In the genomic region with DNA sequence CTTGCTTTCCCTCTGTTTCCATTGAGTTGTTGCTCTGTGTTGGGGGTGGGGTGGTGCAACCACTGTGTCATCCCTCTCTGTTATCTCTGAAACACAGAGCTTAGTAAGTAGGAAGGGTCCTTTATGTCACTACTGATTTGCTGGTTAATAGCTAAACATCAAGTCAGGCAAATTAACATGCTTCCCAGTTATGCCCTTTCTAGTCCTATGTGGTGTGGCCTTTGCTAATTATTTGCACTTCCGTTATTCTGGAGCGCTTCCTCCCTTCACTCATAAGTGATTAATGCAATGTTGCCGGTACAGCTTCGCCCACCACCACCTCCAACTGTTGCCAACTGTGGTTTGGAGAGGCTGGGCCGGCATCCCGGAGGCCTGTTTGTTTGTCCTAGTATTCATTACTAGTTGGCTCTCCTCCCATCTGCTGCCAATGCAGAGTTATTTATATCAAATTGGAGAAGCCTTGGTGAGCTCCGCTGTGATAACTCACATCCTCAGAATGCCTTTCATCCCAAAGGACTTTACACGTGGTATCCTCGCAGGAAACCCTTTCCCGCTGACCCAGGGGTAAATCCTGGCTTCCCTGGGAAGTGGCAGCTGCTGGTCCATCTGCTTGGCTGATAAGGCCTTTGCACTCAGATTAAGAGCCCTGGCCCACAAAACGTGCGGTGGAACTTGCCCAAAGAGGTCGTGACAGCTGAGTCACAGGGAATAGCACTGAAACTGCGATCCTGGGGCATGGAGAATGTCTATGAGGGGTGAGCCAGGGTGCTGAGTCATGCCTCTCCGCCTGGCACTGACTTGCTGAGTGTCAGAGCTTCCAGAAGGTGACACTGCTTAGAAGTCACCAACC, we compare ENCODE assay signal across 8 cellular contexts.
DNase-seq lines count a peak whose midpoint lies in the region; ATAC-seq, FAIRE-seq and TF ChIP-seq lines count a peak whose summit lies in the region.

No MANE protein-coding gene starts in this region.

- H3K9me3 Mint-ChIP-seq in HFFc6: no peaks in the 10 kb centered on the region

- FAIRE-seq in A549 (lab: Jason Lieb, UNC): no peak
- FAIRE-seq in endothelial cell of umbilical vein (lab: Jason Lieb, UNC): peak; percentile 99

- H3K27me3 ChIP-seq in PC-9 (ENCODE audit: insufficient read depth, low read depth): no peaks in the 10 kb centered on the region
- H3K27me3 ChIP-seq in endothelial cell of umbilical vein (ENCODE audit: control insufficient read depth in 2 of 2, insufficient read depth in 2 of 2, low read length in 2 of 2): no peaks in the 10 kb centered on the region
- H3K27me3 ChIP-seq in esophagus squamous epithelium: peaks cover 0 to 4% (median 0%) of the 10 kb centered on the region in 4 donors

- H3K9ac ChIP-seq in endothelial cell of umbilical vein (replicated peaks; ENCODE audit: extremely low read depth, insufficient read depth, low read length): no peak overlapping the region

- 0 out of 3 replicates have a peak, but pooled peaks cover 3% of the 10 kb centered on the region for H3K9me3 ChIP-seq in A549
- no peaks in the 10 kb centered on the region for H3K9me3 ChIP-seq in PC-9 (ENCODE audit: insufficient read depth, low read depth)
- no peaks in the 10 kb centered on the region for H3K9me3 ChIP-seq in endothelial cell of umbilical vein (replicated peaks; ENCODE audit: control insufficient read depth, insufficient read depth, low read length)
- H3K9me3 ChIP-seq in mucosa of descending colon: peaks cover 3% of the 10 kb centered on the region
- H3K9me3 ChIP-seq in esophagus squamous epithelium: no peaks in the 10 kb centered on the region

- peaks cover 21% of the 10 kb centered on the region for H3K4me1 Mint-ChIP-seq in HFFc6 (ENCODE audit: low read depth)

- peaks cover 35% of the 10 kb centered on the region for H3K27me3 Mint-ChIP-seq in HFFc6 (ENCODE audit: insufficient read depth)

- TF ChIP-seq RAD21 in A549 (conservative IDR thresholded peaks at IDR 0.05 in 1 of 2, IDR thresholded peaks at IDR 0.05 in 1 of 2): 0 out of 5 replicates have a peak, but pooled peaks of 1 of the 2 experiments have one; percentile 10

- dilution Hi-C loops in endothelial cell of umbilical vein (cut with MboI; ENCODE audit: extremely low pct_ligation_motif_present, low sequenced_read_pairs): no loop called here

- H3K4me3 Mint-ChIP-seq in HFFc6: peak overlapping the region; percentile 20

- no peaks in the 10 kb centered on the region for H3K9me2 ChIP-seq in PC-9 (ENCODE audit: insufficient read depth)

- H2AFZ ChIP-seq in PC-9 (no peak overlapping the region), endothelial cell of umbilical vein (ENCODE audit: low read depth, low read length) (no peak overlapping the region)

- H3K27ac ChIP-seq in A549 (peak overlapping the region; percentile 73 to 87), PC-9 (peak overlapping the region; percentile 92), endothelial cell of umbilical vein (ENCODE audit: insufficient read depth, low read depth, low read length) (peak overlapping the region; percentile 87), esophagus squamous epithelium (peak overlapping the region in 2 of 4 donors; percentile 36 to 48)

- POLR2A ChIA-PET in A549 (lab: Yijun Ruan, JAX): interaction anchor here (1.0 to 1.8 kb wide), 3 partner anchors 14 to 72 kb away, joined by 3 to 11 read pairs (median 6); a partner anchor contains a TSS
- POLR2A ChIA-PET in PC-9 (lab: Charles Lee; ENCODE audit: unreplicated experiment): interaction anchor here (0.6 kb wide), 1 partner anchor 252 kb away, joined by 3 read pairs; no protein-coding TSS in a partner anchor
- POLR2A ChIA-PET in endothelial cell of umbilical vein (lab: Charles Lee): interaction anchor here (0.5 to 1.7 kb wide), 4 partner anchors 25 to 108 kb away, joined by 3 to 9 read pairs (median 6); a partner anchor contains a TSS

- H3K4me1 ChIP-seq in A549 (peaks cover 31% of the 10 kb centered on the region), PC-9 (replicated peaks; ENCODE audit: insufficient read depth) (peaks cover 49% of the 10 kb centered on the region), endothelial cell of umbilical vein (ENCODE audit: control insufficient read depth, extremely low read depth, insufficient read depth, low read length) (peaks cover 33% of the 10 kb centered on the region), mucosa of descending colon (ENCODE audit: low read depth) (no peaks in the 10 kb centered on the region), esophagus squamous epithelium (peaks cover 7 to 18% (median 12%) of the 10 kb centered on the region in 3 donors)

- TF ChIP-seq EP300 in A549 (IDR thresholded peaks at IDR 0.05): no peak

- H3F3A ChIP-seq in PC-9 (ENCODE audit: insufficient read depth, low read depth): peaks cover 33% of the 10 kb centered on the region

- peak; percentile 74 to 82 for DNase-seq in A549 (ENCODE audit: low read depth in 1 of 2, low spot score in 1 of 2)
- peak; percentile 86 for DNase-seq in HFFc6
- peak; percentile 75 to 95 for DNase-seq in PC-9
- peak; percentile 99 for DNase-seq in endothelial cell of umbilical vein (ENCODE audit: low read depth, low spot score)
- no peak for DNase-seq in mucosa of descending colon
- no peak for DNase-seq in esophagus squamous epithelium (lab: John Stamatoyannopoulos, UW)

- intact Hi-C loops in PC-9 (cut with micrococcal nuclease; ENCODE audit: unreplicated experiment): loop anchor here (1.0 to 2.0 kb wide), 3 partner anchors 25 to 72 kb away; a partner anchor contains a TSS
- intact Hi-C loops in endothelial cell of umbilical vein (cut with micrococcal nuclease): loop anchor here (1.0 to 10.0 kb wide), 7 partner anchors 13 to 424 kb away; no protein-coding TSS in a partner anchor
- intact Hi-C loops in mucosa of descending colon (cut with DNase I, micrococcal nuclease): no loop called here
- intact Hi-C loops in esophagus squamous epithelium (cut with DNase I): no loop called here

- H3K27ac Mint-ChIP-seq in HFFc6: peak overlapping the region; percentile 64; the same call in 1 of the 2 replicates

- ATAC-seq in A549 (peak; percentile 93 to 97), mucosa of descending colon (peak; percentile 69), HG03280 (IDR thresholded peaks at IDR 0.05; ENCODE audit: unreplicated experiment) (no peak), GM21737 (IDR thresholded peaks at IDR 0.05; ENCODE audit: unreplicated experiment) (no peak)

- TF ChIP-seq CTCF in A549 (IDR thresholded peaks at IDR 0.05) (no peak), HFFc6 (IDR thresholded peaks at IDR 0.05) (no peak), PC-9 (conservative IDR thresholded peaks at IDR 0.05) (no peak), endothelial cell of umbilical vein (IDR thresholded peaks at IDR 0.05; ENCODE audit: extremely low read depth in 1 of 2, insufficient read depth in 1 of 2, low read depth in 1 of 2, low read length in 2 of 2) (no peak), mucosa of descending colon (IDR thresholded peaks at IDR 0.05) (no peak), esophagus squamous epithelium (IDR thresholded peaks at IDR 0.05) (no peak)

- H3K36me3 Mint-ChIP-seq in HFFc6 (ENCODE audit: low read depth): no peaks in the 10 kb centered on the region

- TF ChIP-seq POLR2A in A549 (IDR thresholded peaks at IDR 0.05; ENCODE audit: low read length): no peak
- TF ChIP-seq POLR2A in endothelial cell of umbilical vein (IDR thresholded peaks at IDR 0.05; ENCODE audit: low read depth, low read length): peak; percentile 65
- TF ChIP-seq POLR2A in esophagus squamous epithelium (IDR thresholded peaks at IDR 0.05): no peak

- H4K20me1 ChIP-seq in PC-9 (ENCODE audit: insufficient read depth) (no peaks in the 10 kb centered on the region), endothelial cell of umbilical vein (replicated peaks; ENCODE audit: control insufficient read depth, extremely low read depth, insufficient read depth, low read length) (no peaks in the 10 kb centered on the region)

- H3K4me3 ChIP-seq in A549: no peak overlapping the region
- H3K4me3 ChIP-seq in PC-9: no peak overlapping the region; the same call in 1 of the 2 replicates
- peak overlapping the region in 1 of 3 experiments; percentile 26 for H3K4me3 ChIP-seq in endothelial cell of umbilical vein (replicated peaks in 1 of 3; ENCODE audit: insufficient read depth in 1 of 3, low read depth in 1 of 3, low read length in 3 of 3)
- H3K4me3 ChIP-seq in mucosa of descending colon: no peak overlapping the region
- H3K4me3 ChIP-seq in esophagus squamous epithelium: no peak overlapping the region

- CTCF ChIA-PET in A549 (lab: Yijun Ruan, JAX): interaction anchor here (1.0 to 1.9 kb wide), 4 partner anchors 14 to 116 kb away, joined by 3 to 10 read pairs (median 3); no protein-coding TSS in a partner anchor
- CTCF ChIA-PET in PC-9 (lab: Charles Lee): interaction anchor here (0.6 kb wide), 1 partner anchor 71 kb away, joined by 4 read pairs; no protein-coding TSS in a partner anchor
- CTCF ChIA-PET in endothelial cell of umbilical vein (lab: Charles Lee): interaction anchor here (0.6 to 2.6 kb wide), 32 partner anchors 10 to 844 kb away, joined by 3 to 71 read pairs (median 4); a partner anchor contains a TSS

- no peaks in the 10 kb centered on the region for H3K79me2 ChIP-seq in PC-9 (ENCODE audit: low read depth)
- H3K79me2 ChIP-seq in endothelial cell of umbilical vein (ENCODE audit: control insufficient read depth, insufficient read depth, low read length): no peaks in the 10 kb centered on the region

- 8% methylated on average over 15 of the region's 15 CpGs for WGBS in A549 (ENCODE audit: missing lambda C conversion rate)
- WGBS in esophagus squamous epithelium, 2 donors: 18 to 24% methylated on average over 9 to 13 of the region's 15 CpGs

- H3K4me2 ChIP-seq in A549 (peak overlapping the region; percentile 57), PC-9 (peak overlapping the region; percentile 70), endothelial cell of umbilical vein (ENCODE audit: insufficient read depth, low read length) (peak overlapping the region; percentile 76)

- BruUV-seq in PC-9 (replicated peaks; lab: Mats Ljungman, UMichigan) (no TSS peak), endothelial cell of umbilical vein (replicated peaks; lab: Mats Ljungman, UMichigan) (no TSS peak)

- H3K36me3 ChIP-seq in PC-9 (ENCODE audit: low read depth) (no peaks in the 10 kb centered on the region), endothelial cell of umbilical vein (ENCODE audit: control insufficient read depth in 2 of 2, extremely low read depth in 1 of 2, insufficient read depth in 2 of 2, low read length in 2 of 2) (no peaks in the 10 kb centered on the region), mucosa of descending colon (ENCODE audit: low read depth) (no peaks in the 10 kb centered on the region), esophagus squamous epithelium (no peaks in the 10 kb centered on the region)

- no peaks in the 10 kb centered on the region for H3K9me1 ChIP-seq in endothelial cell of umbilical vein (replicated peaks; ENCODE audit: control insufficient read depth, extremely low read depth, insufficient read depth, low read length)

TF ChIP-seq in A549, 52 proteins besides CTCF, POLR2A, EP300 and RAD21 (continues in another document):
- TF ChIP-seq RNF2 (IDR thresholded peaks at IDR 0.05; ENCODE audit: borderline replicate concordance, low read depth) (no peak), MAZ (IDR thresholded peaks at IDR 0.05; ENCODE audit: borderline replicate concordance, low read depth, low read length) (no peak)

TF ChIP-seq in endothelial cell of umbilical vein, 7 proteins besides CTCF, POLR2A, EP300 and RAD21 (continues in another document):
- peak; percentile 76 for TF ChIP-seq JUN (IDR thresholded peaks at IDR 0.05; ENCODE audit: borderline replicate concordance, insufficient read depth, insufficient read length, low read depth)

Comparison
In these comparisons a context has a peak if more than half of its experiments do, and no peak if none do; other contexts are left out.
1. ATAC-seq: peak in A549 (2 of 2) and mucosa of descending colon (single experiment); none in HG03280 (single experiment) and GM21737 (single experiment).
2. DNase-seq: peak in A549 (2 of 2), HFFc6 (single experiment), PC-9 (2 of 2) and endothelial cell of umbilical vein (single experiment); none in mucosa of descending colon (0 of 3) and esophagus squamous epithelium (single experiment).
3. intact Hi-C loops: an anchor here in PC-9 (1.0 to 2.0 kb wide) and endothelial cell of umbilical vein (1.0 to 10.0 kb wide); none called in mucosa of descending colon and esophagus squamous epithelium.
4. Peak in every context shown above with its lines, with median percentiles within 50 percentile points of each other: H3K4me2 ChIP-seq.